ENCODE assay signal across 8 cellular contexts in genomic region chr16:57486858-57487834, GRCh38. TPM values are rescaled to one million over a fixed set of nuclear protein-coding genes. Genes with fewer than 3 reads are reported as not detected.
DNase-seq lines count a peak whose midpoint lies in the region; ATAC-seq, FAIRE-seq and TF ChIP-seq lines count a peak whose summit lies in the region.

No MANE protein-coding gene starts in this region.

- H3K9me3 ChIP-seq in heart right ventricle (no peaks in the 10 kb centered on the region), mucosa of rectum (ENCODE audit: control insufficient read depth in 2 of 2, low read length in 2 of 2) (no peaks in the 10 kb centered on the region)

- intact Hi-C loops in heart right ventricle (cut with DNase I), result loop anchor here in 1 of 10 donors (5.0 kb wide), 1 partner anchor 45 kb away; no protein-coding TSS in a partner anchor
- intact Hi-C loops in Right ventricle myocardium inferior (cut with DNase I), result no loop called here

- peak overlapping the region in 1 of 2 donors; percentile 36 for H3K9ac ChIP-seq in mucosa of rectum (ENCODE audit: low read depth in 1 of 2, low read length in 2 of 2)

- no peak for TF ChIP-seq CTCF in heart right ventricle (IDR thresholded peaks at IDR 0.05)
- TF ChIP-seq CTCF in astrocyte of the cerebellum (IDR thresholded peaks at IDR 0.05; ENCODE audit: low read depth, low read length, missing control alignments), result no peak

- ATAC-seq in heart right ventricle, result no peak
- no peak for ATAC-seq in Right ventricle myocardium inferior
- no peak for ATAC-seq in GM21786 (IDR thresholded peaks at IDR 0.05; ENCODE audit: unreplicated experiment)

- H3K4me3 ChIP-seq in heart right ventricle, result peak overlapping the region in 9 of 10 donors; percentile 58 to 90 (median 84)
- peak overlapping the region; percentile 26 for H3K4me3 ChIP-seq in astrocyte of the cerebellum (ENCODE audit: low read depth, low read length)
- peak overlapping the region; percentile 55 to 61 for H3K4me3 ChIP-seq in mucosa of rectum (ENCODE audit: low read length in 2 of 2)

- H3K36me3 ChIP-seq in heart right ventricle, result no peaks in the 10 kb centered on the region
- no peaks in the 10 kb centered on the region for H3K36me3 ChIP-seq in mucosa of rectum (ENCODE audit: control insufficient read depth in 2 of 2, insufficient read depth in 2 of 2, low read length in 2 of 2)

- H3K27me3 ChIP-seq in heart right ventricle (peaks cover 0 to 7% (median 0%) of the 10 kb centered on the region in 7 donors), mucosa of rectum (ENCODE audit: control insufficient read depth in 2 of 2, insufficient read depth in 2 of 2, low read length in 2 of 2) (no peaks in the 10 kb centered on the region)

- H3K4me1 ChIP-seq in heart right ventricle, result peaks cover 5 to 26% (median 21%) of the 10 kb centered on the region in 9 donors
- H3K4me1 ChIP-seq in mucosa of rectum (ENCODE audit: control insufficient read depth in 2 of 2, insufficient read depth in 2 of 2, low read length in 2 of 2), result peaks cover 13 to 21% of the 10 kb centered on the region in 2 donors

- DNase-seq in heart right ventricle (no peak), Right ventricle myocardium inferior (ENCODE audit: missing footprints) (no peak), astrocyte of the cerebellum (ENCODE audit: low read depth) (no peak), NCI-H345 (lab: John Stamatoyannopoulos, UW) (no peak), HCEC 1CT (no peak), RCC 7860 (ENCODE audit: low spot score) (no peak)

- no peak for FAIRE-seq in RCC 7860 (lab: Jason Lieb, UNC)

- WGBS in heart right ventricle, 2 donors, result 86 to 88% methylated on average over 8 of the region's 8 CpGs

- in situ Hi-C loops in astrocyte of the cerebellum (cut with HindIII; ENCODE audit: low sequenced_read_pairs), result loop anchor here (5.0 kb wide), 1 partner anchor 40 kb away; no protein-coding TSS in a partner anchor

- H3K27ac ChIP-seq in heart right ventricle (peak overlapping the region in 8 of 10 donors; percentile 27 to 77 (median 50)), mucosa of rectum (ENCODE audit: low read depth in 2 of 2, low read length in 2 of 2) (no peak overlapping the region)

RNA-seq across cellular contexts. Expression of gene DOK4, which starts 0.9 kb away (rescaled TPM):
- total RNA-seq in heart right ventricle, result 10 to 100 TPM in 2 of 10 donors, 1 to 10 TPM in 8; 3.6 to 10.7 (median 8.0) TPM
- 1 to 10 TPM; 5.9 to 9.1 TPM for polyA plus RNA-seq in heart right ventricle
- total RNA-seq in Right ventricle myocardium inferior, result 8.4 TPM

RNA-seq across cellular contexts. Expression of gene POLR2C, which starts 24.7 kb away (rescaled TPM):
- 10 to 100 TPM; 40.2 to 56.7 (median 47.2) TPM for total RNA-seq in heart right ventricle
- polyA plus RNA-seq in heart right ventricle, result 10 to 100 TPM; 17.9 to 46.6 TPM
- total RNA-seq in Right ventricle myocardium inferior, result 37.1 TPM

RNA-seq across cellular contexts. Expression of gene COQ9, which starts 39.9 kb away (rescaled TPM):
- total RNA-seq in heart right ventricle, result 100 to 1,000 TPM; 135 to 230 (median 207) TPM
- polyA plus RNA-seq in heart right ventricle, result 100 to 1,000 TPM; 162 to 475 TPM
- 215 TPM for total RNA-seq in Right ventricle myocardium inferior

RNA-seq across cellular contexts. Expression of gene CIAPIN1, which starts 40.0 kb away (rescaled TPM):
- 10 to 100 TPM; 49.6 to 75.1 (median 61.0) TPM for total RNA-seq in heart right ventricle
- 10 to 100 TPM; 20.1 to 63.0 TPM for polyA plus RNA-seq in heart right ventricle
- total RNA-seq in Right ventricle myocardium inferior, result 43.7 TPM

RNA-seq across cellular contexts. Expression of gene CCDC102A, which starts 49.2 kb away (rescaled TPM):
- total RNA-seq in heart right ventricle (10 to 100 TPM in 1 of 10 donors, 1 to 10 TPM in 9; 3.1 to 10.2 (median 5.1) TPM), Right ventricle myocardium inferior (10.9 TPM)
- polyA plus RNA-seq in heart right ventricle, result 1 to 10 TPM; 3.7 to 5.9 TPM

Comparison
In these comparisons a context has a peak if more than half of its experiments do, and no peak if none do; other contexts are left out.
1. H3K27ac ChIP-seq: peak in heart right ventricle (8 of 10); none in mucosa of rectum (0 of 2).
2. H3K4me3 ChIP-seq: peak in every context shown above with its lines; median percentile 84 in heart right ventricle; 58 in mucosa of rectum; 26 in astrocyte of the cerebellum.